ENCODE assay signal across 1 cellular context in genomic region chrX:16870095-16870860, GRCh38.
A peak's percentile ranks its signal among the peaks of the same experiment; 100 is the strongest.
TF ChIP-seq lines count a peak whose summit lies in the region.

TSS of gene RBBP7 (minus strand) at chrX:16870362. CDS start at chrX:16870053, 309 bp downstream.

TF ChIP-seq in HepG2, 621 proteins besides CTCF, POLR2A, EP300 and RAD21 (continued from another document and continues in another):
- no peak for TF ChIP-seq NFAT5 (CRISPR knock-in tag; IDR thresholded peaks at IDR 0.05)
- TF ChIP-seq ZNF143 (CRISPR knock-in tag; IDR thresholded peaks at IDR 0.05): no peak
- TF ChIP-seq ZBTB3 (CRISPR knock-in tag; IDR thresholded peaks at IDR 0.05; ENCODE audit: borderline replicate concordance, low read depth): no peak
- TF ChIP-seq ETV5 (CRISPR knock-in tag; IDR thresholded peaks at IDR 0.05; ENCODE audit: borderline replicate concordance): no peak
- TF ChIP-seq ZBTB2 (CRISPR knock-in tag; IDR thresholded peaks at IDR 0.05; ENCODE audit: low read depth): peak; percentile 45; the same call in 1 of the 2 replicates
- TF ChIP-seq HOXA7 (CRISPR knock-in tag; IDR thresholded peaks at IDR 0.05): no peak
- peak; percentile 57 for TF ChIP-seq TAF1 (CRISPR knock-in tag; IDR thresholded peaks at IDR 0.05)
- TF ChIP-seq ZNF619 (CRISPR knock-in tag; IDR thresholded peaks at IDR 0.05): no peak
- TF ChIP-seq NFYC (CRISPR knock-in tag; IDR thresholded peaks at IDR 0.05): peak; percentile 47
- 0 out of 2 replicates have a peak, but pooled peaks have one; percentile 18 for TF ChIP-seq MXD1 (CRISPR knock-in tag; IDR thresholded peaks at IDR 0.05)
- TF ChIP-seq SP1 (IDR thresholded peaks at IDR 0.05): no peak
- TF ChIP-seq SP1 (CRISPR knock-in tag; IDR thresholded peaks at IDR 0.05): no peak
- no peak for TF ChIP-seq GPN1 (CRISPR knock-in tag; IDR thresholded peaks at IDR 0.05; ENCODE audit: borderline replicate concordance)
- TF ChIP-seq CREB1 (IDR thresholded peaks at IDR 0.05): peak; percentile 42; the same call in 1 of the 2 replicates
- TF ChIP-seq CREB1 (CRISPR knock-in tag; IDR thresholded peaks at IDR 0.05): no peak
- no peak for TF ChIP-seq EHMT2 (IDR thresholded peaks at IDR 0.05; ENCODE audit: borderline replicate concordance, low read depth, low read length)
- no peak for TF ChIP-seq RNF219 (CRISPR knock-in tag; IDR thresholded peaks at IDR 0.05)
- peak; percentile 51; the same call in 1 of the 2 replicates for TF ChIP-seq ARID4A (CRISPR knock-in tag; IDR thresholded peaks at IDR 0.05; ENCODE audit: borderline replicate concordance)
- TF ChIP-seq ZSCAN12 (CRISPR knock-in tag; IDR thresholded peaks at IDR 0.05): no peak
- no peak for TF ChIP-seq ZNF317 (CRISPR knock-in tag; IDR thresholded peaks at IDR 0.05)
- TF ChIP-seq TCF7L2 (IDR thresholded peaks at IDR 0.05; ENCODE audit: low read depth, low read length): no peak
- TF ChIP-seq HIVEP1 (CRISPR knock-in tag; IDR thresholded peaks at IDR 0.05): no peak
- TF ChIP-seq DRAP1 (CRISPR knock-in tag; IDR thresholded peaks at IDR 0.05): peak; percentile 64
- 0 out of 2 replicates have a peak, but pooled peaks have one; percentile 43 for TF ChIP-seq PHF20 (CRISPR knock-in tag; IDR thresholded peaks at IDR 0.05)
- no peak for TF ChIP-seq BCL6 (CRISPR knock-in tag; IDR thresholded peaks at IDR 0.05)
- TF ChIP-seq PATZ1 (CRISPR knock-in tag; IDR thresholded peaks at IDR 0.05): peak; percentile 65; the same call in 1 of the 2 replicates
- TF ChIP-seq TFAP4 (IDR thresholded peaks at IDR 0.05; ENCODE audit: borderline replicate concordance, low read depth): 0 out of 2 replicates have a peak, but pooled peaks have one; percentile 10
- TF ChIP-seq YY1 (IDR thresholded peaks at IDR 0.05; ENCODE audit: insufficient read depth, insufficient replicate concordance, low read depth, low read length): peak; percentile 11
- no peak for TF ChIP-seq THAP8 (CRISPR knock-in tag; IDR thresholded peaks at IDR 0.05; ENCODE audit: borderline replicate concordance)
- TF ChIP-seq MIER3 (CRISPR knock-in tag; IDR thresholded peaks at IDR 0.05; ENCODE audit: borderline replicate concordance): no peak
- TF ChIP-seq ZNF235 (CRISPR knock-in tag; IDR thresholded peaks at IDR 0.05; ENCODE audit: borderline replicate concordance): peak; percentile 65; the same call in 1 of the 2 replicates
- TF ChIP-seq PITX1 (CRISPR knock-in tag; IDR thresholded peaks at IDR 0.05): no peak
- peak; percentile 28; the same call in 1 of the 2 replicates for TF ChIP-seq SIN3A (IDR thresholded peaks at IDR 0.05; ENCODE audit: borderline replicate concordance, low read depth, low read length)
- TF ChIP-seq PLRG1 (conservative IDR thresholded peaks at IDR 0.05): no peak
- peak; percentile 34; the same call in 1 of the 2 replicates for TF ChIP-seq KDM5A (IDR thresholded peaks at IDR 0.05; ENCODE audit: borderline replicate concordance, low read length)
- 0 out of 2 replicates have a peak, but pooled peaks have one; percentile 12 for TF ChIP-seq ZNF263 (CRISPR knock-in tag; IDR thresholded peaks at IDR 0.05)
- no peak for TF ChIP-seq KDM5B (CRISPR knock-in tag; IDR thresholded peaks at IDR 0.05; ENCODE audit: borderline replicate concordance)
- TF ChIP-seq REPIN1 (CRISPR knock-in tag; IDR thresholded peaks at IDR 0.05; ENCODE audit: borderline replicate concordance, low read depth): no peak
- TF ChIP-seq ZNF501 (CRISPR knock-in tag; IDR thresholded peaks at IDR 0.05): no peak
- no peak for TF ChIP-seq ARNTL (CRISPR knock-in tag; IDR thresholded peaks at IDR 0.05)
- TF ChIP-seq SPEN (CRISPR knock-in tag; IDR thresholded peaks at IDR 0.05; ENCODE audit: low read depth): 0 out of 2 replicates have a peak, but pooled peaks have one; percentile 27
- TF ChIP-seq ZNF362 (CRISPR knock-in tag; IDR thresholded peaks at IDR 0.05; ENCODE audit: borderline replicate concordance): no peak
- TF ChIP-seq FOXO1 (CRISPR knock-in tag; IDR thresholded peaks at IDR 0.05): no peak
